In genomic region chr6:121932071-121933009, GRCh38 we compare ENCODE assay signal across 9 cellular contexts.
DNase-seq lines count a peak whose midpoint lies in the region; TF ChIP-seq lines count a peak whose summit lies in the region.
"Had no signal": no experiment of that assay in that cellular context is flagged by ENCODE, and none has a peak within 500 bp of the region (broad histone marks: within the 10 kb centered on the region; RNA-seq: fewer than 3 reads in every experiment).

No MANE protein-coding gene starts in this region.

- H3K27me3 ChIP-seq in endodermal cell (ENCODE audit: control insufficient read depth, insufficient read depth, low read length, poor library complexity, severe bottlenecking): no peaks in the 10 kb centered on the region

- no peaks in the 10 kb centered on the region for H3K27me3 Mint-ChIP-seq in endodermal cell (ENCODE audit: insufficient read depth)

- peak overlapping the region; percentile 91 for H3K27ac Mint-ChIP-seq in endodermal cell

- DNase-seq in AG20443 (ENCODE audit: low spot score): peak; percentile 92
- DNase-seq in LoVo (ENCODE audit: low spot score): peak; percentile 46
- peak; percentile 93 for DNase-seq in endodermal cell
- no peak for DNase-seq in activated CD4-positive, CD25-positive, alpha-beta regulatory T cell (lab: John Stamatoyannopoulos, UW)
- DNase-seq in Kasumi-1 (lab: John Stamatoyannopoulos, UW): no peak
- no peak for DNase-seq in DMS153 treated with DMSO at 0.1 percent for 48 hours (lab: John Stamatoyannopoulos, UW; ENCODE audit: unreplicated experiment)
- no peak for DNase-seq in stimulated activated CD8-positive, alpha-beta memory T cell treated with anti-CD3 and anti-CD28 coated beads, Interleukin-4, amount 100 ng/mL, for 48 hours
- DNase-seq: activated gamma-delta T cell treated with Interleukin-2 at 50 U/mL for 16 hours had no signal

- H3K4me1 Mint-ChIP-seq in endodermal cell: peaks cover 25% of the 10 kb centered on the region

- peak overlapping the region; percentile 30 for H3K4me3 Mint-ChIP-seq in endodermal cell

- H3K9me3 ChIP-seq in endodermal cell (ENCODE audit: control insufficient read depth, low read length) (no peaks in the 10 kb centered on the region), mesodermal cell (ENCODE audit: control insufficient read depth, low read length) (no peaks in the 10 kb centered on the region)

- H3K4me3 ChIP-seq in endodermal cell (ENCODE audit: low read length) (peak overlapping the region; percentile 25), mesodermal cell (ENCODE audit: extremely low read depth, insufficient read depth, low read length, poor library complexity, severe bottlenecking) (no peak overlapping the region)

- H3K36me3 Mint-ChIP-seq in endodermal cell (ENCODE audit: low read depth): peaks cover 9% of the 10 kb centered on the region

- H3K27ac ChIP-seq in endodermal cell (ENCODE audit: low read depth, low read length) (no peak overlapping the region), mesodermal cell (ENCODE audit: low read depth, low read length, severe bottlenecking) (peak overlapping the region; percentile 88)

- no peaks in the 10 kb centered on the region for H3K36me3 ChIP-seq in endodermal cell (ENCODE audit: control insufficient read depth, insufficient read depth, low read length)
- no peaks in the 10 kb centered on the region for H3K36me3 ChIP-seq in mesodermal cell (ENCODE audit: control insufficient read depth, insufficient read depth, low read length)

- WGBS in endodermal cell (ENCODE audit: insufficient coverage in 1 of 2, insufficient read length in 1 of 2), 2 experiments: 47 to 56% methylated on average over 7 to 13 of the region's 13 CpGs
- 28 to 37% methylated on average over 6 to 10 of the region's 13 CpGs for WGBS in mesodermal cell (ENCODE audit: insufficient coverage in 2 of 2), 2 experiments

- no peak overlapping the region for H3K9ac ChIP-seq in endodermal cell (ENCODE audit: extremely low read depth, low read length, poor library complexity, severe bottlenecking)

- peaks cover 15% of the 10 kb centered on the region for H3K9me3 Mint-ChIP-seq in endodermal cell

- H3K4me1 ChIP-seq in endodermal cell (ENCODE audit: control insufficient read depth, insufficient read depth, low read length): peaks cover 10% of the 10 kb centered on the region
- peaks cover 10% of the 10 kb centered on the region for H3K4me1 ChIP-seq in mesodermal cell (ENCODE audit: control insufficient read depth, insufficient read depth, low read length, poor library complexity, severe bottlenecking)

- no peak for TF ChIP-seq CTCF in endodermal cell (conservative IDR thresholded peaks at IDR 0.05)

Comparison
In these comparisons a context has a peak if more than half of its experiments do, and no peak if none do; other contexts are left out.
1. DNase-seq: peak in AG20443 (single experiment), LoVo (single experiment) and endodermal cell (single experiment); none in activated CD4-positive, CD25-positive, alpha-beta regulatory T cell (0 of 4), Kasumi-1 (0 of 2), DMS153 treated with DMSO at 0.1 percent for 48 hours (single experiment) and stimulated activated CD8-positive, alpha-beta memory T cell treated with anti-CD3 and anti-CD28 coated beads, Interleukin-4, amount 100 ng/mL, for 48 hours (single experiment).